8 cellular contexts compared by ENCODE assay signal in the genomic region with DNA sequence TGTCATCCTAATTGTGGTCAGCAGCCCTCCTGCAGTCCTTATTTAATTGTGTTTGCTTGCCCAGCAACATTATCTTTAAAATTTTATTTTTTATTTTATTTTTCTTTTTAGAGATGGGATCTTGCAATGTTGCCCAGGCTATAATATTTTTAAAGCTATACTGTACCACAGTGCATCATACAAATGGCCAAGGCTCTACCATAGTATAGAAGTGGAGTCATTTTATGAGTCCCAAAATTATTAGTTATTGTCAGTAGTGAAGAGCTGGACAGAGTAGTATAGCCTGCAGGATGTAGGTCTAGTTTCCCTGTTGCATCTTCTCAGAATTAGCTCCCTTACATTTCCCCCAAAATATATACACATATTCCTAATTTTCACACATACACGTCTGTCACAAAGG.
"Had no signal": no experiment of that assay in that cellular context is flagged by ENCODE, and none has a peak within 500 bp of the region (broad histone marks: within the 10 kb centered on the region; RNA-seq: fewer than 3 reads in every experiment).

No MANE protein-coding gene starts in this region.

- DNase-seq: GDM1, GF-D8 had no signal

- H3K4me3 ChIP-seq: GM12878 had no signal

- ATAC-seq: GM12878 had no signal

- FAIRE-seq: G401.6, GM12878, GM12891, GM12892, GM18507, GM19239 had no signal
